25 cellular contexts compared by ENCODE assay signal in the genomic region with DNA sequence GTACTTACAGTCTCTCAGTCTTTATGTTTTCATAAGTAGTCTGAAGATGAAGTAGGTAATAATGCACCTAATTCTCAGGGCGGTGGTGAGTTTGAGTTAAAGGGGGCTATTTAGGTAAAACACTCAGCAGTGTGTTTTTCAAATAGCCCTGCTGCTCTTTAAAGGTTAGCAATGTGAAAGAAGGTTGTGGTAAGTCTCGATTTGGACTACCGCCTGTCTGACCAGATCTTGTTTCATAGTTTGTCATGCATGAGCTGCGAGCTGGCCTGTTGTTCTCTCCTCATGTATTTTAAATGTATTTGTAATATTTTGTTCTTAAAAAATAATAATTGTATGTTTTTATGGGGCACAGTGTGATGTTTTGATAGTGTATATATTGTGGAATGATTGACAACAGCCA.
"Had no signal": no experiment of that assay in that cellular context is flagged by ENCODE, and none has a peak within 500 bp of the region (broad histone marks: within the 10 kb centered on the region; RNA-seq: fewer than 3 reads in every experiment).

No MANE protein-coding gene starts in this region.

- H3K27ac Mint-ChIP-seq: activated B cell treated with CpG ODN at 0.5 μM for 24 hours; activated CD4-positive, alpha-beta T cell treated with anti-CD3 and anti-CD28 coated beads, Interleukin-2, amount 10 ng/mL, durations not matched to agents 24 days and 14 days; activated CD8-positive, alpha-beta memory T cell treated with anti-CD3 and anti-CD28 coated beads, Interleukin-2, amount 10 ng/mL, durations not matched to agents 7 days and 5 days; activated naive CD4-positive, alpha-beta T cell treated with anti-CD3 and anti-CD28 coated beads, Interleukin-2, amount 50 U/mL, for 72 hours; activated naive CD8-positive, alpha-beta T cell treated with anti-CD3 and anti-CD28 coated beads, Interleukin-2, amount 50 U/mL, for 24 hours; activated T-cell treated with anti-CD3 and anti-CD28 coated beads, Interleukin-2, amount 50 U/mL, for 24 hours; activated T-helper 1 cell treated with anti-CD3 and anti-CD28 coated beads, Interleukin-12 subunit alpha, Interleukin-12 subunit beta, Interleukin-2, Interleukin-4 antibody, amounts not matched to agents 30 ng/mL and 10 ng/mL and 1 ng/mL, durations not matched to agents 14 hours and 24 hours and 36 hours; brain; T-helper 17 cell had no signal

- H3K36me3 ChIP-seq: MG63 had no signal

- H3K27me3 ChIP-seq: MG63 had no signal

- ATAC-seq: activated CD8-positive, alpha-beta memory T cell treated with anti-CD3 and anti-CD28 coated beads, Interleukin-2, amount 10 ng/mL, durations not matched to agents 7 days and 5 days; activated naive CD4-positive, alpha-beta T cell treated with anti-CD3 and anti-CD28 coated beads, Interleukin-2, amount 50 U/mL, for 72 hours; activated naive CD8-positive, alpha-beta T cell treated with anti-CD3 and anti-CD28 coated beads, Interleukin-2, amount 50 U/mL, for 24 hours; PC-3; T-helper 17 cell had no signal

- H3K4me1 Mint-ChIP-seq: activated CD4-positive, alpha-beta T cell treated with anti-CD3 and anti-CD28 coated beads, Interleukin-2, amount 10 ng/mL, durations not matched to agents 24 days and 14 days; activated CD8-positive, alpha-beta memory T cell treated with anti-CD3 and anti-CD28 coated beads, Interleukin-2, amount 10 ng/mL, durations not matched to agents 7 days and 5 days; activated naive CD8-positive, alpha-beta T cell treated with anti-CD3 and anti-CD28 coated beads, Interleukin-2, amount 50 U/mL, for 24 hours; brain; central memory CD8-positive, alpha-beta T cell; T-helper 17 cell had no signal

- H3K9me3 ChIP-seq: MG63 had no signal

- H3K27me3 Mint-ChIP-seq: activated B cell treated with CpG ODN at 0.5 μM for 24 hours; activated CD4-positive, alpha-beta T cell treated with anti-CD3 and anti-CD28 coated beads, Interleukin-2, amount 10 ng/mL, durations not matched to agents 24 days and 14 days; activated CD8-positive, alpha-beta memory T cell treated with anti-CD3 and anti-CD28 coated beads, Interleukin-2, amount 10 ng/mL, durations not matched to agents 7 days and 5 days; activated naive CD8-positive, alpha-beta T cell treated with anti-CD3 and anti-CD28 coated beads, Interleukin-2, amount 50 U/mL, for 24 hours; activated T-cell treated with anti-CD3 and anti-CD28 coated beads, Interleukin-2, amount 50 U/mL, for 24 hours; central memory CD8-positive, alpha-beta T cell had no signal

- H3K4me3 ChIP-seq: MG63 had no signal

- H3K4me3 Mint-ChIP-seq: activated B cell treated with CpG ODN at 0.5 μM for 24 hours; activated CD4-positive, alpha-beta T cell treated with anti-CD3 and anti-CD28 coated beads, Interleukin-2, amount 10 ng/mL, durations not matched to agents 24 days and 14 days; activated CD8-positive, alpha-beta memory T cell treated with anti-CD3 and anti-CD28 coated beads, Interleukin-2, amount 10 ng/mL, durations not matched to agents 7 days and 5 days; activated naive CD8-positive, alpha-beta T cell treated with anti-CD3 and anti-CD28 coated beads, Interleukin-2, amount 50 U/mL, for 24 hours; activated T-cell treated with anti-CD3 and anti-CD28 coated beads, Interleukin-2, amount 50 U/mL, for 24 hours; activated T-helper 1 cell treated with anti-CD3 and anti-CD28 coated beads, Interleukin-12 subunit alpha, Interleukin-12 subunit beta, Interleukin-2, Interleukin-4 antibody, amounts not matched to agents 30 ng/mL and 10 ng/mL and 1 ng/mL, durations not matched to agents 14 hours and 24 hours and 36 hours; brain; central memory CD8-positive, alpha-beta T cell; T-helper 17 cell had no signal

- H3K36me3 Mint-ChIP-seq: activated CD8-positive, alpha-beta memory T cell treated with anti-CD3 and anti-CD28 coated beads, Interleukin-2, amount 10 ng/mL, durations not matched to agents 7 days and 5 days; activated naive CD4-positive, alpha-beta T cell treated with anti-CD3 and anti-CD28 coated beads, Interleukin-2, amount 50 U/mL, for 72 hours; brain had no signal

- H3K9me3 Mint-ChIP-seq: activated B cell treated with CpG ODN at 0.5 μM for 24 hours; activated CD4-positive, alpha-beta T cell treated with anti-CD3 and anti-CD28 coated beads, Interleukin-2, amount 10 ng/mL, durations not matched to agents 24 days and 14 days; activated naive CD4-positive, alpha-beta T cell treated with anti-CD3 and anti-CD28 coated beads, Interleukin-2, amount 50 U/mL, for 72 hours; activated naive CD8-positive, alpha-beta T cell treated with anti-CD3 and anti-CD28 coated beads, Interleukin-2, amount 50 U/mL, for 24 hours; activated T-cell treated with anti-CD3 and anti-CD28 coated beads, Interleukin-2, amount 50 U/mL, for 24 hours; activated T-helper 1 cell treated with anti-CD3 and anti-CD28 coated beads, Interleukin-12 subunit alpha, Interleukin-12 subunit beta, Interleukin-2, Interleukin-4 antibody, amounts not matched to agents 30 ng/mL and 10 ng/mL and 1 ng/mL, durations not matched to agents 14 hours and 24 hours and 36 hours; central memory CD8-positive, alpha-beta T cell had no signal

- DNase-seq: activated B cell treated with CpG ODN at 0.5 μM for 24 hours; activated CD4-positive, alpha-beta T cell treated with anti-CD3 and anti-CD28 coated beads for 1 hour; activated CD4-positive, alpha-beta T cell treated with anti-CD3 and anti-CD28 coated beads, Interleukin-2, amount 10 ng/mL, durations not matched to agents 24 days and 14 days; activated CD4-positive, alpha-beta T cell treated with anti-CD3 and anti-CD28 coated beads, Interleukin-2, amount 50 U/mL, for 48 hours; activated CD8-positive, alpha-beta memory T cell treated with anti-CD3 and anti-CD28 coated beads, Interleukin-2, amount 10 ng/mL, durations not matched to agents 7 days and 5 days; activated effector memory CD4-positive, alpha-beta T cell treated with Interleukin-2 at 50 U/mL for 16 hours; activated naive CD4-positive, alpha-beta T cell; activated naive CD8-positive, alpha-beta T cell treated with anti-CD3 and anti-CD28 coated beads, Interleukin-2, amount 50 U/mL, for 24 hours; activated T-cell treated with anti-CD3 and anti-CD28 coated beads, Interleukin-2, amount 50 U/mL, for 24 hours; amniotic stem cell; MG63; NCI-H1105; NCI-H1436; NCI-H1694 treated with DMSO at 0.1 percent for 48 hours; NCI-H2029 treated with DMSO at 0.1 percent for 48 hours; NCI-H446; NCI-H524; PC-3; SHP77 treated with DMSO at 0.1 percent for 48 hours; T-helper 17 cell; T1000 had no signal
